In the genomic region with DNA sequence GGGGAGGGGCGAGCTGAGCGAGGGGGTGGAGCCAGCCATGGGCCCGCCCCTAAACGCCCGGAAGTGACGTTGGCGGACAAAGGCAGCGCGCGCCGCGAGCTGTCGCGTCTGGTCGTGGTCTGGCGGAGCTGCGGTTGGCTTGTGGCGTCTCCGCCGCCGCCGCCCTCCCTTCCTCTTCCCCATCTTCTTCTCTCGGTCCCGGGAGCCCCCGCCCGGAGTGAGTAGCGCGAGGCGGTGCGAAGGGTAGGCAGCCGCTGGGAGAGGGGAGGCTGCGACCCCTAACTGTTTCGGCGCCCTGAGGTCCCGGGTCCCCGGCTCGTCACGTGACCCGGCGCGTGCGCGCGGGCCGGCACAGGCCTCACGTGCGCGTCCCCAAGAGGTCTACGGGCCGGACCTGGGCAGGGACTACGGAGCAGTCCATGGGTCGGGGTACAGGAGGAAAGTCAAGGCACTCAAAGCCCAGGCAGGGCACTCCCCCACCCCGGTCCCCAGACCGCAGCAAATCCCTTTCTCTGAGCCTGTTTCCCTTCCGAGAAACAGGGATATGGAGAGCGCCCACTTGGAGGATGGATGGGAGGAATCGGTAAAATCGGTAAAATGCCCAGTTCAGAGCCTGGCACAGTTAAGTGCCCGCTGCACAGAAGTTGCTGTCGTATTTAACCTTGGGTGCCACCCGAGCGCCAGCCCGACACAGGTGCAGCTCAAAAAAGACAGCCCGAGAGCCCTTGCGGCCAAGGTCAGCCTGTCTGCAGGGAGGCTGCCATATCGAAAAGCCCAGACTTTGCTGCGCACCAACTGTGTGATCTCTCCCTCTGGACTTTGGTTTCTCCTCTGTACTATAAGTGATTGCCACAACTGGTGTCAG, we compare ENCODE assay signal across 1 cellular context.
TF ChIP-seq lines count a peak whose summit lies in the region.

A gene with protein sequence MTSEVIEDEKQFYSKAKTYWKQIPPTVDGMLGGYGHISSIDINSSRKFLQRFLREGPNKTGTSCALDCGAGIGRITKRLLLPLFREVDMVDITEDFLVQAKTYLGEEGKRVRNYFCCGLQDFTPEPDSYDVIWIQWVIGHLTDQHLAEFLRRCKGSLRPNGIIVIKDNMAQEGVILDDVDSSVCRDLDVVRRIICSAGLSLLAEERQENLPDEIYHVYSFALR (plus strand): TSS at position 85 of the 865 bp plus-strand sequence. CDS start 6,541 bp downstream, outside the sequence.

TF ChIP-seq in HepG2, 621 proteins besides CTCF, POLR2A, EP300 and RAD21 (continued from another document and continues in another):
- TF ChIP-seq PTBP1 (IDR thresholded peaks at IDR 0.05; ENCODE audit: low read depth, low read length, poor library complexity, severe bottlenecking) (no peak), ZNF83 (CRISPR knock-in tag; IDR thresholded peaks at IDR 0.05; ENCODE audit: borderline replicate concordance) (no peak), ZNF543 (CRISPR knock-in tag; IDR thresholded peaks at IDR 0.05) (no peak), MTA1 (CRISPR knock-in tag; IDR thresholded peaks at IDR 0.05; ENCODE audit: borderline replicate concordance) (no peak), ZBTB33 (CRISPR knock-in tag; IDR thresholded peaks at IDR 0.05) (no peak), MLLT10 (CRISPR knock-in tag; IDR thresholded peaks at IDR 0.05) (0 out of 2 replicates have a peak, but pooled peaks have one; percentile 20), TP53 (CRISPR knock-in tag; conservative IDR thresholded peaks at IDR 0.05) (no peak), HOXA9 (CRISPR knock-in tag; IDR thresholded peaks at IDR 0.05; ENCODE audit: borderline replicate concordance) (no peak), ZNF329 (CRISPR knock-in tag; IDR thresholded peaks at IDR 0.05; ENCODE audit: low read depth) (peak; percentile 60; the same call in 1 of the 2 replicates), WIZ (CRISPR knock-in tag; IDR thresholded peaks at IDR 0.05) (peak; percentile 16; the same call in 1 of the 2 replicates), ASH2L (IDR thresholded peaks at IDR 0.05; ENCODE audit: insufficient read length, low read depth, low read length) (peak; percentile 86), ZNF720 (CRISPR knock-in tag; IDR thresholded peaks at IDR 0.05) (no peak), ZBTB25 (CRISPR knock-in tag; IDR thresholded peaks at IDR 0.05) (no peak), ZNF326 (CRISPR knock-in tag; IDR thresholded peaks at IDR 0.05; ENCODE audit: borderline replicate concordance) (no peak), CHD2 (IDR thresholded peaks at IDR 0.05; ENCODE audit: low read depth, low read length) (peak; percentile 42; the same call in 1 of the 2 replicates), BHLHE40 (IDR thresholded peaks at IDR 0.05; ENCODE audit: low read length) (peak; percentile 94), ZBTB3 (CRISPR knock-in tag; IDR thresholded peaks at IDR 0.05; ENCODE audit: borderline replicate concordance, low read depth) (no peak), ZNF891 (CRISPR knock-in tag; IDR thresholded peaks at IDR 0.05) (peak; percentile 65), SNAPC2 (CRISPR knock-in tag; IDR thresholded peaks at IDR 0.05) (peak; percentile 77; the same call in 1 of the 2 replicates), CHD4 (IDR thresholded peaks at IDR 0.05; ENCODE audit: borderline replicate concordance, low read length) (no peak), ZNF850 (CRISPR knock-in tag; conservative IDR thresholded peaks at IDR 0.05) (0 out of 2 replicates have a peak, but pooled peaks have one; percentile 71), AKNA (CRISPR knock-in tag; IDR thresholded peaks at IDR 0.05; ENCODE audit: borderline replicate concordance) (0 out of 2 replicates have a peak, but pooled peaks have one; percentile 62), ZNF468 (CRISPR knock-in tag; IDR thresholded peaks at IDR 0.05) (0 out of 2 replicates have a peak, but pooled peaks have one; percentile 44), CEBPG (CRISPR knock-in tag; IDR thresholded peaks at IDR 0.05) (peak; percentile 66), KLF16 (CRISPR knock-in tag; IDR thresholded peaks at IDR 0.05) (peak in 1 of 2 experiments; percentile 58; a peak in 1 of 4 replicates), KMT2A (CRISPR knock-in tag; IDR thresholded peaks at IDR 0.05) (0 out of 2 replicates have a peak, but pooled peaks have one; percentile 30)
- TF ChIP-seq, protein P1, sequence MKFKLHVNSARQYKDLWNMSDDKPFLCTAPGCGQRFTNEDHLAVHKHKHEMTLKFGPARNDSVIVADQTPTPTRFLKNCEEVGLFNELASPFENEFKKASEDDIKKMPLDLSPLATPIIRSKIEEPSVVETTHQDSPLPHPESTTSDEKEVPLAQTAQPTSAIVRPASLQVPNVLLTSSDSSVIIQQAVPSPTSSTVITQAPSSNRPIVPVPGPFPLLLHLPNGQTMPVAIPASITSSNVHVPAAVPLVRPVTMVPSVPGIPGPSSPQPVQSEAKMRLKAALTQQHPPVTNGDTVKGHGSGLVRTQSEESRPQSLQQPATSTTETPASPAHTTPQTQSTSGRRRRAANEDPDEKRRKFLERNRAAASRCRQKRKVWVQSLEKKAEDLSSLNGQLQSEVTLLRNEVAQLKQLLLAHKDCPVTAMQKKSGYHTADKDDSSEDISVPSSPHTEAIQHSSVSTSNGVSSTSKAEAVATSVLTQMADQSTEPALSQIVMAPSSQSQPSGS (CRISPR knock-in tag; IDR thresholded peaks at IDR 0.05): 0 out of 2 replicates have a peak, but pooled peaks have one; percentile 41
- TF ChIP-seq, protein P2, sequence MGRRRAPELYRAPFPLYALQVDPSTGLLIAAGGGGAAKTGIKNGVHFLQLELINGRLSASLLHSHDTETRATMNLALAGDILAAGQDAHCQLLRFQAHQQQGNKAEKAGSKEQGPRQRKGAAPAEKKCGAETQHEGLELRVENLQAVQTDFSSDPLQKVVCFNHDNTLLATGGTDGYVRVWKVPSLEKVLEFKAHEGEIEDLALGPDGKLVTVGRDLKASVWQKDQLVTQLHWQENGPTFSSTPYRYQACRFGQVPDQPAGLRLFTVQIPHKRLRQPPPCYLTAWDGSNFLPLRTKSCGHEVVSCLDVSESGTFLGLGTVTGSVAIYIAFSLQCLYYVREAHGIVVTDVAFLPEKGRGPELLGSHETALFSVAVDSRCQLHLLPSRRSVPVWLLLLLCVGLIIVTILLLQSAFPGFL (CRISPR knock-in tag; IDR thresholded peaks at IDR 0.05): no peak
- TF ChIP-seq, protein P3, sequence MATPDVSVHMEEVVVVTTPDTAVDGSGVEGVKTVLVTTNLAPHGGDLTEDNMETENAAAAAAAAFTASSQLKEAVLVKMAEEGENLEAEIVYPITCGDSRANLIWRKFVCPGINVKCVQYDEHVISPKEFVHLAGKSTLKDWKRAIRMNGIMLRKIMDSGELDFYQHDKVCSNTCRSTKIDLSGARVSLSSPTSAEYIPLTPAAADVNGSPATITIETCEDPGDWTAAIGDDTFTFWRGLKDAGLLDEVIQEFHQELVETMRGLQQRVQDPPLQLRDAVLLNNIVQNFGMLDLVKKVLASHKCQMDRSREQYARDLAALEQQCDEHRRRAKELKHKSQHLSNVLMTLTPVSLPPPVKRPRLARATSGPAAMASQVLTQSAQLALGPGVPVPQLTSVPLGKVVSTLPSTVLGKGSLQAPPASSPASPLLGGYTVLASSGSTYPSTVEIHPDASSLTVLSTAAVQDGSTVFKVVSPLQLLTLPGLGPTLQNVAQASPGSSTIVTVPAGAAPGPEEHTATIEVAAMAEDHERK (CRISPR knock-in tag; IDR thresholded peaks at IDR 0.05; ENCODE audit: low read depth): no peak
- TF ChIP-seq, protein P4, sequence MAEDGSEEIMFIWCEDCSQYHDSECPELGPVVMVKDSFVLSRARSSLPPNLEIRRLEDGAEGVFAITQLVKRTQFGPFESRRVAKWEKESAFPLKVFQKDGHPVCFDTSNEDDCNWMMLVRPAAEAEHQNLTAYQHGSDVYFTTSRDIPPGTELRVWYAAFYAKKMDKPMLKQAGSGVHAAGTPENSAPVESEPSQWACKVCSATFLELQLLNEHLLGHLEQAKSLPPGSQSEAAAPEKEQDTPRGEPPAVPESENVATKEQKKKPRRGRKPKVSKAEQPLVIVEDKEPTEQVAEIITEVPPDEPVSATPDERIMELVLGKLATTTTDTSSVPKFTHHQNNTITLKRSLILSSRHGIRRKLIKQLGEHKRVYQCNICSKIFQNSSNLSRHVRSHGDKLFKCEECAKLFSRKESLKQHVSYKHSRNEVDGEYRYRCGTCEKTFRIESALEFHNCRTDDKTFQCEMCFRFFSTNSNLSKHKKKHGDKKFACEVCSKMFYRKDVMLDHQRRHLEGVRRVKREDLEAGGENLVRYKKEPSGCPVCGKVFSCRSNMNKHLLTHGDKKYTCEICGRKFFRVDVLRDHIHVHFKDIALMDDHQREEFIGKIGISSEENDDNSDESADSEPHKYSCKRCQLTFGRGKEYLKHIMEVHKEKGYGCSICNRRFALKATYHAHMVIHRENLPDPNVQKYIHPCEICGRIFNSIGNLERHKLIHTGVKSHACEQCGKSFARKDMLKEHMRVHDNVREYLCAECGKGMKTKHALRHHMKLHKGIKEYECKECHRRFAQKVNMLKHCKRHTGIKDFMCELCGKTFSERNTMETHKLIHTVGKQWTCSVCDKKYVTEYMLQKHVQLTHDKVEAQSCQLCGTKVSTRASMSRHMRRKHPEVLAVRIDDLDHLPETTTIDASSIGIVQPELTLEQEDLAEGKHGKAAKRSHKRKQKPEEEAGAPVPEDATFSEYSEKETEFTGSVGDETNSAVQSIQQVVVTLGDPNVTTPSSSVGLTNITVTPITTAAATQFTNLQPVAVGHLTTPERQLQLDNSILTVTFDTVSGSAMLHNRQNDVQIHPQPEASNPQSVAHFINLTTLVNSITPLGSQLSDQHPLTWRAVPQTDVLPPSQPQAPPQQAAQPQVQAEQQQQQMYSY (CRISPR knock-in tag; IDR thresholded peaks at IDR 0.05): peak; percentile 66; the same call in 1 of the 2 replicates
